21 cellular contexts compared by ENCODE assay signal in genomic region chr9:33022303-33022702, GRCh38. TPM values are rescaled to one million over a fixed set of nuclear protein-coding genes. Genes with fewer than 3 reads are reported as not detected.
DNase-seq lines count a peak whose midpoint lies in the region; ATAC-seq, FAIRE-seq and TF ChIP-seq lines count a peak whose summit lies in the region.
"Had no signal": no experiment of that assay in that cellular context is flagged by ENCODE, and none has a peak within 500 bp of the region (broad histone marks: within the 10 kb centered on the region; RNA-seq: fewer than 3 reads in every experiment).

No MANE protein-coding gene starts in this region.

- H2BK15ac ChIP-seq in H1 (ENCODE audit: low read length) = no peak overlapping the region

- H3K36me3 ChIP-seq in H1 (ENCODE audit: control insufficient read depth in 2 of 4, insufficient read depth in 4 of 4, low read length in 3 of 4) (peaks cover 4 to 21% (median 7%) of the 10 kb centered on the region in 4 experiments; a peak in 4 of 8 replicates), skeletal muscle satellite cell (ENCODE audit: insufficient read depth, low read length) (peaks cover 22% of the 10 kb centered on the region)

- H3K9me3 ChIP-seq in H1 (ENCODE audit: insufficient read depth in 2 of 2, low read depth in 1 of 2, low read length in 1 of 2) (no peaks in the 10 kb centered on the region), skeletal muscle satellite cell (replicated peaks; ENCODE audit: low read length) (no peaks in the 10 kb centered on the region)
- H3K9me3 ChIP-seq: adrenal gland, Caco-2, prostate gland had no signal

- no peak for TF ChIP-seq RAD21 in H1 (IDR thresholded peaks at IDR 0.05 in 1 of 2, conservative IDR thresholded peaks at IDR 0.05 in 1 of 2; ENCODE audit: low read depth in 2 of 2, low read length in 2 of 2)

- H3K4me3 Mint-ChIP-seq in activated T-cell treated with anti-CD3 and anti-CD28 coated beads, Interleukin-2, amount 50 U/mL, for 72 hours = peak overlapping the region; percentile 16 to 69
- H3K4me3 Mint-ChIP-seq: T-helper 1 cell treated with Interleukin-12 subunit alpha and Interleukin-12 subunit beta and Interleukin-4 antibody, amounts not matched to agents 30 μg/mL and 1 μg/mL, for 36 hours had no signal

- H3K4me2 ChIP-seq in H1 (ENCODE audit: insufficient read depth in 1 of 2, low read depth in 2 of 2, low read length in 2 of 2) = no peak overlapping the region
- H3K4me2 ChIP-seq in skeletal muscle satellite cell (ENCODE audit: low read length) = peak overlapping the region; percentile 4

- H2BK120ac ChIP-seq in H1 (replicated peaks; ENCODE audit: low read depth, low read length) = no peak overlapping the region

- TF ChIP-seq POLR2A in NB4 (IDR thresholded peaks at IDR 0.05; ENCODE audit: extremely low read depth, insufficient read length) (no peak), H1 (IDR thresholded peaks at IDR 0.05; ENCODE audit: control extremely low read depth in 1 of 2, low read depth in 2 of 2, low read length in 2 of 2) (no peak), lower leg skin (IDR thresholded peaks at IDR 0.05) (no peak)

- H3K27ac ChIP-seq in H1 (ENCODE audit: low read depth, low read length) = no peak overlapping the region

- H3K9me3 Mint-ChIP-seq in activated T-cell treated with anti-CD3 and anti-CD28 coated beads, Interleukin-2, amount 50 U/mL, for 72 hours = no peaks in the 10 kb centered on the region
- H3K9me3 Mint-ChIP-seq: stimulated activated naive CD8-positive, alpha-beta T cell treated with anti-CD3 and anti-CD28 coated beads, Interleukin-15, amount 100 ng/mL, for 72 hours; T-helper 1 cell treated with Interleukin-12 subunit alpha and Interleukin-12 subunit beta and Interleukin-4 antibody, amounts not matched to agents 30 μg/mL and 1 μg/mL, for 36 hours had no signal

- H2BK20ac ChIP-seq in H1 (ENCODE audit: low read length) = no peak overlapping the region

- peaks cover 8 to 32% of the 10 kb centered on the region in 2 donors for H3K36me3 Mint-ChIP-seq in activated T-cell treated with anti-CD3 and anti-CD28 coated beads, Interleukin-2, amount 50 U/mL, for 72 hours (ENCODE audit: insufficient read depth in 2 of 2)

- no peak overlapping the region for H3K9ac ChIP-seq in H1 (replicated peaks in 1 of 4; ENCODE audit: extremely low read depth in 1 of 4, low read depth in 3 of 4, low read length in 3 of 4)
- peak overlapping the region; percentile 35 for H3K9ac ChIP-seq in skeletal muscle satellite cell (ENCODE audit: low read depth, low read length)

- WGBS in H1 (ENCODE audit: extremely low coverage in 1 of 2, insufficient coverage in 1 of 2, insufficient read length in 1 of 2, insufficient replicate concordance in 2 of 2, low coverage in 1 of 2, low lambda C conversion rate in 2 of 2, missing lambda C conversion rate in 1 of 2), 2 experiments = 94% methylated on average over 3 of the region's 3 CpGs; no CpG with 5 or more reads in 1 of the 2 experiments
- whole genome bisulfite sequencing in lower leg skin, 2 donors = 87 to 93% methylated on average over 3 of the region's 3 CpGs

- TF ChIP-seq EP300 in H1 (IDR thresholded peaks at IDR 0.05; ENCODE audit: borderline replicate concordance in 1 of 2, low read depth in 2 of 2, low read length in 2 of 2) = no peak

- H3K23ac ChIP-seq in H1 (ENCODE audit: insufficient read length) = no peak overlapping the region

- peaks cover 53% of the 10 kb centered on the region for H3K4me1 Mint-ChIP-seq in activated T-cell treated with anti-CD3 and anti-CD28 coated beads, Interleukin-2, amount 50 U/mL, for 72 hours (ENCODE audit: low read depth)

- H3K4ac ChIP-seq in H1 (replicated peaks; ENCODE audit: insufficient read length, low read depth, low read length) = no peak overlapping the region

- no peak overlapping the region for H3K14ac ChIP-seq in H1 (ENCODE audit: insufficient read length)

- no peak overlapping the region for H2AFZ ChIP-seq in H1 (ENCODE audit: low read length)

- no peak overlapping the region for H2BK12ac ChIP-seq in H1 (ENCODE audit: low read depth, low read length)

- peaks cover 0 to 13% (median 6%) of the 10 kb centered on the region in 4 experiments; a peak in 4 of 7 replicates for H3K4me1 ChIP-seq in H1 (replicated peaks in 1 of 4; ENCODE audit: control insufficient read depth in 3 of 4, insufficient read depth in 4 of 4, low read length in 3 of 4)
- peaks cover 22% of the 10 kb centered on the region for H3K4me1 ChIP-seq in skeletal muscle satellite cell (ENCODE audit: control insufficient read depth, insufficient read depth, low read length)

- no peaks in the 10 kb centered on the region for H3K27me3 Mint-ChIP-seq in activated T-cell treated with anti-CD3 and anti-CD28 coated beads, Interleukin-2, amount 50 U/mL, for 72 hours (ENCODE audit: low read depth)
- H3K27me3 Mint-ChIP-seq: stimulated activated naive CD8-positive, alpha-beta T cell treated with anti-CD3 and anti-CD28 coated beads, Interleukin-15, amount 100 ng/mL, for 72 hours had no signal

- H3K79me1 ChIP-seq in H1 (ENCODE audit: low read depth, low read length) = peaks cover 6% of the 10 kb centered on the region; the same call in 1 of the 2 replicates

- TF ChIP-seq CTCF in NB4 (IDR thresholded peaks at IDR 0.05; ENCODE audit: low read depth, low read length) = no peak
- no peak for TF ChIP-seq CTCF in H1 (IDR thresholded peaks at IDR 0.05; ENCODE audit: control extremely low read depth in 1 of 3, insufficient read depth in 1 of 3, low read depth in 1 of 3, low read length in 3 of 3)
- TF ChIP-seq CTCF in lower leg skin (IDR thresholded peaks at IDR 0.05) = no peak

- no peak overlapping the region for H4K5ac ChIP-seq in H1 (ENCODE audit: insufficient read length, low read depth, low read length)

- no peak overlapping the region for H4K91ac ChIP-seq in H1 (replicated peaks; ENCODE audit: insufficient read length, low read length)

- peaks cover 4% of the 10 kb centered on the region; the same call in 1 of the 2 replicates for H3K23me2 ChIP-seq in H1 (ENCODE audit: low read depth, low read length)

- no peaks in the 10 kb centered on the region for H3K27me3 ChIP-seq in H1 (replicated peaks in 1 of 4; ENCODE audit: control insufficient read depth in 3 of 4, extremely low read depth in 1 of 4, insufficient read depth in 3 of 4, low read length in 3 of 4)
- H3K27me3 ChIP-seq in skeletal muscle satellite cell (ENCODE audit: control insufficient read depth, insufficient read depth, low read length) = no peaks in the 10 kb centered on the region
- H3K27me3 ChIP-seq: adrenal gland had no signal

- POLR2A ChIA-PET in H1 (lab: Charles Lee; ENCODE audit: partially characterized antibody) = interaction anchor here (1.4 kb wide), 1 partner anchor 9 kb away, joined by 6 read pairs; no protein-coding TSS in a partner anchor

- no peak overlapping the region for H3K56ac ChIP-seq in H1 (replicated peaks; ENCODE audit: insufficient read length, low read depth, low read length)

- no peak for FAIRE-seq in H1 (lab: Jason Lieb, UNC)
- FAIRE-seq: H54 had no signal

- intact Hi-C loops in lower leg skin (cut with DNase I; ENCODE audit: low total_unique reads) = no loop called here

- no peak overlapping the region for H4K8ac ChIP-seq in H1 (ENCODE audit: extremely low read depth, insufficient read depth, low read length)

- no peak overlapping the region for H3K18ac ChIP-seq in H1 (ENCODE audit: extremely low read depth, low read length)

- H3K4me3 ChIP-seq in NB4 (ENCODE audit: low read depth, low read length) (peak overlapping the region; percentile 6), H1 (ENCODE audit: extremely low read depth in 1 of 4, insufficient read depth in 2 of 4, low read depth in 3 of 4, low read length in 4 of 4) (no peak overlapping the region), skeletal muscle satellite cell (ENCODE audit: low read length) (no peak overlapping the region), lower leg skin (ENCODE audit: low read depth, poor library complexity, severe bottlenecking) (no peak overlapping the region)
- H3K4me3 ChIP-seq: adrenal gland, prostate gland had no signal

- peak overlapping the region; percentile 93 for H3K27ac Mint-ChIP-seq in activated T-cell treated with anti-CD3 and anti-CD28 coated beads, Interleukin-2, amount 50 U/mL, for 72 hours

- ATAC-seq in activated T-cell treated with anti-CD3 and anti-CD28 coated beads, Interleukin-2, amount 50 U/mL, for 72 hours (replicated peaks in 1 of 2) = no peak
- ATAC-seq: left cardiac atrium; stimulated activated naive CD8-positive, alpha-beta T cell treated with anti-CD3 and anti-CD28 coated beads, Interleukin-15, amount 100 ng/mL, for 72 hours had no signal

- CTCF ChIA-PET in H1 (lab: Charles Lee; ENCODE audit: partially characterized antibody) = interaction anchor here (0.6 kb wide), 1 partner anchor 21 kb away, joined by 3 read pairs; no protein-coding TSS in a partner anchor

- no peak for DNase-seq in activated T-cell treated with anti-CD3 and anti-CD28 coated beads, Interleukin-2, amount 50 U/mL, for 72 hours
- DNase-seq in activated T-cell treated with anti-CD3 and anti-CD28 coated beads, Interleukin-2, amount 50 U/mL, for 48 hours = no peak
- no peak for DNase-seq in NB4 (ENCODE audit: low read depth)
- no peak for DNase-seq in H1 (ENCODE audit: low read depth in 1 of 2, low spot score in 2 of 2)
- no peak for DNase-seq in stimulated activated naive CD4-positive, alpha-beta T cell treated with Interleukin-2 at 50 U/mL for 16 hours (lab: John Stamatoyannopoulos, UW)
- no peak for DNase-seq in pons (ENCODE audit: low spot score)
- no peak for DNase-seq in lower leg skin (ENCODE audit: low spot score in 2 of 2)
- DNase-seq: activated T-cell treated with anti-CD3 and anti-CD28 coated beads for 4 hours; Caco-2; cerebellar nuclear complex; foreskin fibroblast; GF-D8; left cardiac atrium; NCI-H446 treated with DMSO at 0.1 percent for 48 hours; SHP77; stimulated activated naive CD8-positive, alpha-beta T cell treated with anti-CD3 and anti-CD28 coated beads, Interleukin-15, amount 100 ng/mL, for 72 hours had no signal

- H4K20me1 ChIP-seq in H1 (replicated peaks in 1 of 2; ENCODE audit: control insufficient read depth in 1 of 2, insufficient read depth in 2 of 2, low read length in 2 of 2) = peaks cover 0 to 16% of the 10 kb centered on the region in 2 experiments

- H2BK5ac ChIP-seq in H1 (ENCODE audit: low read depth, low read length) = no peak overlapping the region

- peaks cover 23 to 78% of the 10 kb centered on the region in 2 experiments for H3K79me2 ChIP-seq in H1 (ENCODE audit: control insufficient read depth in 1 of 2, insufficient read depth in 2 of 2, low read length in 2 of 2)

- H2AK5ac ChIP-seq in H1 (ENCODE audit: low read depth, low read length) = no peak overlapping the region

RNA-seq across cellular contexts. Expression of gene DNAJA1, which starts 2.8 kb away (rescaled TPM):
- total RNA-seq in activated T-cell treated with anti-CD3 and anti-CD28 coated beads, Interleukin-2, amount 50 U/mL, for 72 hours = 100 to 1,000 TPM; 108 to 112 TPM
- 159 and 169 TPM in 2 replicates for total RNA-seq in H1 (2021; fragmentation: NEBNext Ultra II Directional; extraction: Animal tissue kit (Norgen Biotek cat#: 25700))
- 26.4 and 54.4 TPM in 2 replicates for polyA plus RNA-seq in H1 (2011; rRNA removed)
- polyA plus RNA-seq in H1 (2011; cell fraction: cytosol; rRNA removed) = 71.6 TPM
- 19.5 TPM for polyA plus RNA-seq in H1 (2011; cell fraction: nucleus; rRNA removed)
- polyA plus RNA-seq in H1 (2012, experiment 1 of 2) = 107 to 156 TPM (median 119 TPM) in 4 replicates
- 16.9 TPM for polyA plus RNA-seq in H1 (2012, experiment 2 of 2)
- polyA plus RNA-seq in H1 (2013, experiment 1 of 2) = 109 TPM
- polyA plus RNA-seq in H1 (2013, experiment 2 of 2) = 112 TPM
- polyA minus RNA-seq in H1 (2011; rRNA and poly(A)+ RNA removed) = 60.3 and 63.9 TPM in 2 replicates
- polyA minus RNA-seq in H1 (2011; cell fraction: cytosol; rRNA and poly(A)+ RNA removed) = 68.3 TPM
- 45.2 TPM for polyA minus RNA-seq in H1 (2011; cell fraction: nucleus; rRNA and poly(A)+ RNA removed)
- total RNA-seq in skeletal muscle satellite cell (2012; rRNA removed) = 65.5 and 79.3 TPM in 2 replicates
- total RNA-seq in lower leg skin = 10 to 100 TPM; 34.5 to 50.0 (median 44.0) TPM

RNA-seq across cellular contexts. Expression of gene APTX, which starts 20.9 kb away (rescaled TPM):
- 10 to 100 TPM; 45.1 to 54.6 TPM for total RNA-seq in activated T-cell treated with anti-CD3 and anti-CD28 coated beads, Interleukin-2, amount 50 U/mL, for 72 hours
- total RNA-seq in H1 (2021; fragmentation: NEBNext Ultra II Directional; extraction: Animal tissue kit (Norgen Biotek cat#: 25700)) = 40.7 and 41.0 TPM in 2 replicates
- polyA plus RNA-seq in H1 (2011; rRNA removed) = 19.7 and 29.9 TPM in 2 replicates
- polyA plus RNA-seq in H1 (2011; cell fraction: cytosol; rRNA removed) = 41.5 TPM
- polyA plus RNA-seq in H1 (2011; cell fraction: nucleus; rRNA removed) = 22.4 TPM
- polyA plus RNA-seq in H1 (2012, experiment 1 of 2) = 42.1 to 53.9 TPM (median 48.2 TPM) in 4 replicates
- 14.4 TPM for polyA plus RNA-seq in H1 (2012, experiment 2 of 2)
- 31.5 TPM for polyA plus RNA-seq in H1 (2013, experiment 1 of 2)
- 29.1 TPM for polyA plus RNA-seq in H1 (2013, experiment 2 of 2)
- 24.0 and 24.2 TPM in 2 replicates for polyA minus RNA-seq in H1 (2011; rRNA and poly(A)+ RNA removed)
- polyA minus RNA-seq in H1 (2011; cell fraction: cytosol; rRNA and poly(A)+ RNA removed) = 23.4 TPM
- polyA minus RNA-seq in H1 (2011; cell fraction: nucleus; rRNA and poly(A)+ RNA removed) = 39.8 TPM
- 37.8 and 38.5 TPM in 2 replicates for total RNA-seq in skeletal muscle satellite cell (2012; rRNA removed)
- total RNA-seq in lower leg skin = 10 to 100 TPM; 25.4 to 33.5 (median 28.3) TPM

RNA-seq across cellular contexts. Expression of gene SMU1, which starts 54.2 kb away (rescaled TPM):
- total RNA-seq in activated T-cell treated with anti-CD3 and anti-CD28 coated beads, Interleukin-2, amount 50 U/mL, for 72 hours = 10 to 100 TPM; 23.4 to 27.6 TPM
- 25.2 and 26.0 TPM in 2 replicates for total RNA-seq in H1 (2021; fragmentation: NEBNext Ultra II Directional; extraction: Animal tissue kit (Norgen Biotek cat#: 25700))
- 6.5 and 8.4 TPM in 2 replicates for polyA plus RNA-seq in H1 (2011; rRNA removed)
- 10.7 TPM for polyA plus RNA-seq in H1 (2011; cell fraction: cytosol; rRNA removed)
- polyA plus RNA-seq in H1 (2011; cell fraction: nucleus; rRNA removed) = 4.8 TPM
- 15.7 to 24.6 TPM (median 17.7 TPM) in 4 replicates for polyA plus RNA-seq in H1 (2012, experiment 1 of 2)
- 2.2 TPM for polyA plus RNA-seq in H1 (2012, experiment 2 of 2)
- 11.1 TPM for polyA plus RNA-seq in H1 (2013, experiment 1 of 2)
- polyA plus RNA-seq in H1 (2013, experiment 2 of 2) = 11.1 TPM
- 23.3 and 27.1 TPM in 2 replicates for polyA minus RNA-seq in H1 (2011; rRNA and poly(A)+ RNA removed)
- 14.6 TPM for polyA minus RNA-seq in H1 (2011; cell fraction: cytosol; rRNA and poly(A)+ RNA removed)
- polyA minus RNA-seq in H1 (2011; cell fraction: nucleus; rRNA and poly(A)+ RNA removed) = 8.9 TPM
- 22.1 and 23.6 TPM in 2 replicates for total RNA-seq in skeletal muscle satellite cell (2012; rRNA removed)
- total RNA-seq in lower leg skin = 10 to 100 TPM; 14.7 to 17.5 (median 15.7) TPM
